8 cellular contexts compared by ENCODE assay signal in the genomic region with DNA sequence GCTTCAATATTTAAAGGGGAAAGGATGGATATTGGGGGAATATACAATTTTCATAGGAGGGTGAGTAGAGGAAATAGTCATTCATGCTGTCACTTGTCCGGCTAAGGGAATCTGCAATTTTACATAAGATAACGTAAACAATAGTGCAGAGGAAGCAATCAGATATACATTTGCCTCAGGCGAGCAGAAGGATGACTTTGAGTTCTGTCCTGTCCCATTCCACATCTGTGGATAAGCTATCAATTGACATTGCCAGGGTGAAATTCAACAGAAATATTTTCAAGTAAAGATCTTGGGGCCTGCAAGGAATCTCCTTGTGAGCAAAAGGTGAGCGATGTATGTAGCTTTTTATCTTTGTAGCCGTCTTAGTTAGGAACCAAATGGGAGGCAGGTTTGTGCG. TPM values are rescaled to one million over a fixed set of nuclear protein-coding genes. Genes with fewer than 3 reads are reported as not detected.
"Had no signal": no experiment of that assay in that cellular context is flagged by ENCODE, and none has a peak within 500 bp of the region (broad histone marks: within the 10 kb centered on the region; RNA-seq: fewer than 3 reads in every experiment).

No MANE protein-coding gene starts in this region.

- H3K27ac ChIP-seq: HL-60 had no signal

- FAIRE-seq: HepG2, HTR-8/SVneo, K562 had no signal

- H3K4me3 ChIP-seq: K562 had no signal

- DNase-seq: IMR-90, KBM-7, KG1 had no signal

RNA-seq across cellular contexts. Expression of a gene that starts 32.6 kb away (rescaled TPM):
- total RNA-seq: HT1080 had no signal
- polyA plus RNA-seq: K562 had no signal
